ENCODE assay signal across 1 cellular context in the genomic region with DNA sequence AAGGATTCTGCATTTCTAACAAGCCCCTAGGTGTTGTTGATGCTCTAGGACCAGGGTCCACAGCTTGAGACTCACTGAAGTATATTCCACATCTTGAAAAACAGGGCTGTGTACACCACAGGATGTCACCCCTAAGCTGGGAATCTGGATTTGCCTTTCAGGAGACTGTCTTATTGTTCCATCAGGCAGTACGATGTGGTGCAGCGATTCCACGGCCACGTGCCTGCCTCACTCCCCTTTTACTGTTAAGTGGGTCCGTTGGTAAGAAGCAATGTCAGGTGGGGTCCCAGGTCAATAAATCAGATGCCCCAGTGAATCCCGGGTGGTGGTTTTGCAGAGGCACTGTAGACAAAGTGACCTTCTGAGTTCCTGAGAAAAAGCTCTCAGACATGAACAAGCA.
TF ChIP-seq lines count a peak whose summit lies in the region.

No MANE protein-coding gene starts in this region.

TF ChIP-seq in SK-N-SH treated with all-trans-retinoic acid at 6 μM for 48 hours, 23 proteins besides CTCF, POLR2A, EP300 and RAD21 (continued from another document):
- TF ChIP-seq, protein P1, sequence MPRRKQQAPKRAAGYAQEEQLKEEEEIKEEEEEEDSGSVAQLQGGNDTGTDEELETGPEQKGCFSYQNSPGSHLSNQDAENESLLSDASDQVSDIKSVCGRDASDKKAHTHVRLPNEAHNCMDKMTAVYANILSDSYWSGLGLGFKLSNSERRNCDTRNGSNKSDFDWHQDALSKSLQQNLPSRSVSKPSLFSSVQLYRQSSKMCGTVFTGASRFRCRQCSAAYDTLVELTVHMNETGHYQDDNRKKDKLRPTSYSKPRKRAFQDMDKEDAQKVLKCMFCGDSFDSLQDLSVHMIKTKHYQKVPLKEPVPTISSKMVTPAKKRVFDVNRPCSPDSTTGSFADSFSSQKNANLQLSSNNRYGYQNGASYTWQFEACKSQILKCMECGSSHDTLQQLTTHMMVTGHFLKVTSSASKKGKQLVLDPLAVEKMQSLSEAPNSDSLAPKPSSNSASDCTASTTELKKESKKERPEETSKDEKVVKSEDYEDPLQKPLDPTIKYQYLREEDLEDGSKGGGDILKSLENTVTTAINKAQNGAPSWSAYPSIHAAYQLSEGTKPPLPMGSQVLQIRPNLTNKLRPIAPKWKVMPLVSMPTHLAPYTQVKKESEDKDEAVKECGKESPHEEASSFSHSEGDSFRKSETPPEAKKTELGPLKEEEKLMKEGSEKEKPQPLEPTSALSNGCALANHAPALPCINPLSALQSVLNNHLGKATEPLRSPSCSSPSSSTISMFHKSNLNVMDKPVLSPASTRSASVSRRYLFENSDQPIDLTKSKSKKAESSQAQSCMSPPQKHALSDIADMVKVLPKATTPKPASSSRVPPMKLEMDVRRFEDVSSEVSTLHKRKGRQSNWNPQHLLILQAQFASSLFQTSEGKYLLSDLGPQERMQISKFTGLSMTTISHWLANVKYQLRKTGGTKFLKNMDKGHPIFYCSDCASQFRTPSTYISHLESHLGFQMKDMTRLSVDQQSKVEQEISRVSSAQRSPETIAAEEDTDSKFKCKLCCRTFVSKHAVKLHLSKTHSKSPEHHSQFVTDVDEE (CRISPR knock-in tag; IDR thresholded peaks at IDR 0.05): no peak
- no peak for TF ChIP-seq OSR1 (CRISPR knock-in tag; IDR thresholded peaks at IDR 0.05)
- TF ChIP-seq, protein P2, sequence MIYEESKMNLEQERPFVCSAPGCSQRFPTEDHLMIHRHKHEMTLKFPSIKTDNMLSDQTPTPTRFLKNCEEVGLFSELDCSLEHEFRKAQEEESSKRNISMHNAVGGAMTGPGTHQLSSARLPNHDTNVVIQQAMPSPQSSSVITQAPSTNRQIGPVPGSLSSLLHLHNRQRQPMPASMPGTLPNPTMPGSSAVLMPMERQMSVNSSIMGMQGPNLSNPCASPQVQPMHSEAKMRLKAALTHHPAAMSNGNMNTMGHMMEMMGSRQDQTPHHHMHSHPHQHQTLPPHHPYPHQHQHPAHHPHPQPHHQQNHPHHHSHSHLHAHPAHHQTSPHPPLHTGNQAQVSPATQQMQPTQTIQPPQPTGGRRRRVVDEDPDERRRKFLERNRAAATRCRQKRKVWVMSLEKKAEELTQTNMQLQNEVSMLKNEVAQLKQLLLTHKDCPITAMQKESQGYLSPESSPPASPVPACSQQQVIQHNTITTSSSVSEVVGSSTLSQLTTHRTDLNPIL (CRISPR knock-in tag; IDR thresholded peaks at IDR 0.05; ENCODE audit: low read depth): no peak
- no peak for TF ChIP-seq ISL1 (CRISPR knock-in tag; IDR thresholded peaks at IDR 0.05)
- no peak for TF ChIP-seq BACH2 (CRISPR knock-in tag; IDR thresholded peaks at IDR 0.05; ENCODE audit: borderline replicate concordance)
- TF ChIP-seq GLIS3 (CRISPR knock-in tag; IDR thresholded peaks at IDR 0.05): no peak
